Comparison of ENCODE assay signal across 14 cellular contexts in genomic region chr3:123272547-123272946, GRCh38.
DNase-seq lines count a peak whose midpoint lies in the region; ATAC-seq and TF ChIP-seq lines count a peak whose summit lies in the region.
"Had no signal": no experiment of that assay in that cellular context is flagged by ENCODE, and none has a peak within 500 bp of the region (broad histone marks: within the 10 kb centered on the region; RNA-seq: fewer than 3 reads in every experiment).

No MANE protein-coding gene starts in this region.

- H2BK5ac ChIP-seq in trophoblast cell (ENCODE audit: low read depth, low read length, poor library complexity) = no peak overlapping the region

- TF ChIP-seq POLR2A in uterus (IDR thresholded peaks at IDR 0.05) = no peak

- H3K27ac ChIP-seq in GM23338 (ENCODE audit: low read depth) (no peak overlapping the region), SK-N-MC (peak overlapping the region; percentile 92), uterus (no peak overlapping the region), trophoblast cell (ENCODE audit: low read depth, low read length) (no peak overlapping the region)

- H3K9me3 Mint-ChIP-seq in GM23338 = no peaks in the 10 kb centered on the region

- no CpG with 5 or more reads among the region's 2 CpGs for WGBS in trophoblast cell (ENCODE audit: extremely low coverage, insufficient coverage, insufficient read length)

- H4K91ac ChIP-seq in trophoblast cell (ENCODE audit: low read depth, low read length) = no peak overlapping the region

- no peak for DNase-seq in GM23338 (ENCODE audit: low spot score)
- no peak for DNase-seq in SK-N-MC (ENCODE audit: low read depth, low spot score)
- peak; percentile 44 for DNase-seq in fibroblast of gingiva (ENCODE audit: low read depth)
- peak; percentile 2 for DNase-seq in renal cortical epithelial cell (ENCODE audit: low read depth)
- no peak for DNase-seq in uterus
- no peak for DNase-seq in activated CD4-positive, CD25-positive, alpha-beta regulatory T cell treated with anti-CD3 and anti-CD28 coated beads, Interleukin-2, amount 50 U/mL, for 72 hours
- no peak for DNase-seq in trophoblast cell
- DNase-seq in activated CD8-positive, alpha-beta memory T cell treated with anti-CD3 and anti-CD28 coated beads, Interleukin-2, amount 50 U/mL, for 48 hours = no peak
- DNase-seq: activated CD8-positive, alpha-beta T cell treated with anti-CD3 and anti-CD28 coated beads, Interleukin-2, amount 10 ng/mL, durations not matched to agents 7 days and 5 days; aorta; C1 segment of cervical spinal cord; DND-41; posterior cingulate gyrus; SHP77 treated with DMSO at 0.1 percent for 48 hours had no signal

- ATAC-seq in GM23338 = peak; percentile 41; the same call in 2 of the 3 replicates
- ATAC-seq: activated CD8-positive, alpha-beta T cell treated with anti-CD3 and anti-CD28 coated beads, Interleukin-2, amount 10 ng/mL, durations not matched to agents 7 days and 5 days had no signal

- H2BK120ac ChIP-seq in trophoblast cell (ENCODE audit: insufficient read depth, low read length, poor library complexity) = no peak overlapping the region

- H3K27ac Mint-ChIP-seq in GM23338 = peak overlapping the region; percentile 56; the same call in 1 of the 2 replicates
- H3K27ac Mint-ChIP-seq: activated CD8-positive, alpha-beta T cell treated with anti-CD3 and anti-CD28 coated beads, Interleukin-2, amount 10 ng/mL, durations not matched to agents 7 days and 5 days had no signal

- H3K9me2 ChIP-seq in GM23338 (ENCODE audit: insufficient read depth) = no peaks in the 10 kb centered on the region

- H3K9ac ChIP-seq in SK-N-MC (ENCODE audit: insufficient read length) = peak overlapping the region; percentile 30
- H3K9ac ChIP-seq in trophoblast cell (ENCODE audit: low read length) = no peak overlapping the region

- no peak overlapping the region for H3K14ac ChIP-seq in trophoblast cell (ENCODE audit: low read length)

- H4K20me1 ChIP-seq in GM23338 (replicated peaks; ENCODE audit: insufficient read depth) = no peaks in the 10 kb centered on the region

- H3K23ac ChIP-seq in trophoblast cell (ENCODE audit: low read length) = no peak overlapping the region

- H3K27me3 ChIP-seq in GM23338 (ENCODE audit: insufficient read depth) (no peaks in the 10 kb centered on the region), uterus (no peaks in the 10 kb centered on the region), trophoblast cell (ENCODE audit: insufficient read depth, low read length) (no peaks in the 10 kb centered on the region)

- H3K9me3 ChIP-seq in SK-N-MC (ENCODE audit: low read depth, low read length) = no peaks in the 10 kb centered on the region
- H3K9me3 ChIP-seq in uterus = no peaks in the 10 kb centered on the region
- H3K9me3 ChIP-seq in trophoblast cell (ENCODE audit: insufficient read depth, low read depth, low read length) = no peaks in the 10 kb centered on the region

- H2AK5ac ChIP-seq in trophoblast cell (ENCODE audit: low read length) = no peak overlapping the region

- peaks cover 9% of the 10 kb centered on the region for H3K4me1 ChIP-seq in GM23338 (ENCODE audit: insufficient read depth)
- peaks cover 0 to 4% of the 10 kb centered on the region in 2 donors for H3K4me1 ChIP-seq in uterus
- H3K4me1 ChIP-seq in trophoblast cell (ENCODE audit: control insufficient read depth in 1 of 2, insufficient read depth in 2 of 2, low read length in 2 of 2) = no peaks in the 10 kb centered on the region

- H3K4me2 ChIP-seq in GM23338 (no peak overlapping the region), trophoblast cell (ENCODE audit: low read length) (no peak overlapping the region)

- no peak overlapping the region for H3K18ac ChIP-seq in trophoblast cell (ENCODE audit: low read length)

- intact Hi-C loops in uterus (cut with DNase I; ENCODE audit: low total_unique reads) = no loop called here

- TF ChIP-seq CTCF in GM23338 (conservative IDR thresholded peaks at IDR 0.05; ENCODE audit: low read depth in 2 of 2) (no peak), uterus (IDR thresholded peaks at IDR 0.05) (no peak)

- no peaks in the 10 kb centered on the region for H3F3A ChIP-seq in GM23338 (replicated peaks; ENCODE audit: low read depth)

- no peak overlapping the region for H2BK12ac ChIP-seq in trophoblast cell (ENCODE audit: low read length)

- peaks cover 3% of the 10 kb centered on the region; the same call in 1 of the 3 replicates for H3K36me3 Mint-ChIP-seq in GM23338 (ENCODE audit: low read depth)

- no peak overlapping the region for H3K4ac ChIP-seq in trophoblast cell (ENCODE audit: low read depth, low read length)

- no peak overlapping the region for H4K8ac ChIP-seq in trophoblast cell (ENCODE audit: low read depth, low read length)

- no peaks in the 10 kb centered on the region for H3K27me3 Mint-ChIP-seq in GM23338 (ENCODE audit: insufficient read depth, low read depth, poor library complexity)

- H3K79me2 ChIP-seq in GM23338 (replicated peaks; ENCODE audit: insufficient read depth) (no peaks in the 10 kb centered on the region), trophoblast cell (ENCODE audit: control insufficient read depth, insufficient read depth, low read length, poor library complexity) (no peaks in the 10 kb centered on the region)

- no peak overlapping the region for H4K12ac ChIP-seq in trophoblast cell (ENCODE audit: low read depth, low read length)

- no peaks in the 10 kb centered on the region for H3K36me3 ChIP-seq in GM23338 (ENCODE audit: insufficient read depth)
- H3K36me3 ChIP-seq in SK-N-MC (ENCODE audit: insufficient read depth, low read length) = peaks cover 31% of the 10 kb centered on the region
- H3K36me3 ChIP-seq in uterus = no peaks in the 10 kb centered on the region
- H3K36me3 ChIP-seq in trophoblast cell (ENCODE audit: control insufficient read depth in 1 of 2, insufficient read depth in 2 of 2, low read length in 2 of 2) = no peaks in the 10 kb centered on the region

- peaks cover 9% of the 10 kb centered on the region for H3K4me1 Mint-ChIP-seq in GM23338

- no peak overlapping the region for H3K4me3 ChIP-seq in GM23338
- H3K4me3 ChIP-seq in SK-N-MC = no peak overlapping the region
- no peak overlapping the region for H3K4me3 ChIP-seq in uterus
- H3K4me3 ChIP-seq in trophoblast cell (ENCODE audit: low read depth, low read length) = no peak overlapping the region

- no peak overlapping the region for H3K4me3 Mint-ChIP-seq in GM23338
- H3K4me3 Mint-ChIP-seq: activated CD8-positive, alpha-beta T cell treated with anti-CD3 and anti-CD28 coated beads, Interleukin-2, amount 10 ng/mL, durations not matched to agents 7 days and 5 days had no signal

- H2AFZ ChIP-seq in GM23338 (no peak overlapping the region), trophoblast cell (ENCODE audit: insufficient read depth, low read length, poor library complexity) (no peak overlapping the region)

- no peaks in the 10 kb centered on the region for H3K79me1 ChIP-seq in trophoblast cell (ENCODE audit: low read length)

TF ChIP-seq in GM23338, 12 proteins besides CTCF, POLR2A, EP300 and RAD21 (continues in another document):
- TF ChIP-seq ZNF114 (CRISPR knock-in tag; IDR thresholded peaks at IDR 0.05) (no peak), NANOG (IDR thresholded peaks at IDR 0.05; ENCODE audit: borderline replicate concordance) (no peak), ETS1 (IDR thresholded peaks at IDR 0.05) (no peak), STAT1 (IDR thresholded peaks at IDR 0.05; ENCODE audit: unreplicated experiment) (no peak)

Comparison
In these comparisons a context has a peak if more than half of its experiments do, and no peak if none do; other contexts are left out.
1. DNase-seq: peak in fibroblast of gingiva (single experiment) and renal cortical epithelial cell (single experiment); none in GM23338 (single experiment), SK-N-MC (single experiment), uterus (0 of 2), activated CD4-positive, CD25-positive, alpha-beta regulatory T cell treated with anti-CD3 and anti-CD28 coated beads, Interleukin-2, amount 50 U/mL, for 72 hours (single experiment), trophoblast cell (0 of 2) and activated CD8-positive, alpha-beta memory T cell treated with anti-CD3 and anti-CD28 coated beads, Interleukin-2, amount 50 U/mL, for 48 hours (single experiment).